Comparison of ENCODE assay signal across 9 cellular contexts in the genomic region with DNA sequence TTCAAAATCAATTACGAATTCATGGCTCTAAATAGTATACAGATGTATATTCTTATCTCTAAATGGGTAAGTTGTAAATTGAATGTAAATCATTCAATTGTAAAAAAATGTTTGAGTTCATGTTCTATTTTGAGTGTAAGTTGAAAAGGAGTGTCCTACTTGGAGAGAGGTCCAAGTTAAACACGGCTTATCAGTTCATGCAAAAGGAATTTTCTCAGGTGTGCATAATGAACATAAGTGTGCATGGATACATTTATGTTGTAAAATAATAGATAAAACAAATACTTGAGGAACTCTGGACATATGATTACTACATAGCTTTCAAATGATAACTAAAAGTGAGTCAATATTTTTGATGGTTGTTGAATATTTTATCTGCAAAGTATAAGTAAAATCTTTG.
"Had no signal": no experiment of that assay in that cellular context is flagged by ENCODE, and none has a peak within 500 bp of the region (broad histone marks: within the 10 kb centered on the region; RNA-seq: fewer than 3 reads in every experiment).

No MANE protein-coding gene starts in this region.

- DNase-seq: GM23248, GOT3, H7, HFFc6, IMR-90, KG1 had no signal

- ATAC-seq: HCT116, K562 had no signal

- H3K9me3 ChIP-seq: HAP-1 had no signal

- H3K4me3 ChIP-seq: GM23248, HAP-1, K562 had no signal

- H3K27ac ChIP-seq: GM23248 had no signal

- H3K36me3 ChIP-seq: HAP-1 had no signal
